ENCODE assay signal across 23 cellular contexts in the genomic region with DNA sequence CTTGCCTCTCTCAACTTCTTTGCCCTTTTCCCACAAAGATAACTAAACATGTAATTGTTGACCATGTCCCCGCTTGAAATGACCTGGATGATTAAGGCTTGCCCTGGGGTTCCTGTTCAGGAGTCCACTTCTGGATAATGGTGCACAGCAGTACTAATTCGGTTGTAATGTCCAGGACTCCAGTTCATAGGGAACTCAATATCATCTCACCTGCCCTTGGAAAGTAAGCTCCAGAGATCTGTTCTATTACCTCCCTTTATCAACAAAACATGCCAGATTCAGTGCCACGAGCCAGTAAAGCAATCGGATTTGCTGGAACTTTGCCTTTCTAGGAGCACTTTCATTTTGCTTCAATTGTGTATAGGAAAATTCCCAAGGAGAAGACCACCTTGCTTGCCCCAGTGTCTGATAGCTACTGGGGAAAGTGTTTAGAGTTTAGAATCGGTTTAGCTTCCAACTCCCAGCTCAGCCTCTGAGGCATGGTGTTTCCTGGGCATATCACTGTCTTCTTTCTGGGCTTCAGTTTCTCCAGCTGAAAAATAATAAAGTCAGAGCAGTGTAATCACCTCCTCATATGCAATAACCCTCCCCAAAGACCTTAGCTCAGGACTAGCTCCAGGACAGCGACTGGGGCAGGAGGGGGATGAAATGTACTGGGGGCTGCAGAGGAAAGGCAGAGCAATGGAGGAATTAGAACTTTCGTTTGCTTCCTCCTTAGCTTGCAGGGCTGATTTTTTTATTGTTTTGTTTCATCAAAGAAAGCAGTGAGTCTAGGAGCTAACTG.
"Had no signal": no experiment of that assay in that cellular context is flagged by ENCODE, and none has a peak within 500 bp of the region (broad histone marks: within the 10 kb centered on the region; RNA-seq: fewer than 3 reads in every experiment).

No MANE protein-coding gene starts in this region.

- H3K27me3 Mint-ChIP-seq: stimulated activated naive CD8-positive, alpha-beta T cell treated with anti-CD3 and anti-CD28 coated beads, Interleukin-15, amount 100 ng/mL, for 72 hours had no signal

- H3K9me3 Mint-ChIP-seq: stimulated activated naive B cell treated with anti-CD40 and anti-IgM and Interleukin-4, amounts not matched to agents 10 μg/mL and 1 μg/mL and 100 μg/mL, for 72 hours; stimulated activated naive CD8-positive, alpha-beta T cell treated with anti-CD3 and anti-CD28 coated beads, Interleukin-15, amount 100 ng/mL, for 72 hours had no signal

- H3K9me3 ChIP-seq: heart right ventricle, psoas muscle, testis, tibial nerve, upper lobe of right lung, vagina had no signal

- H3K27me3 ChIP-seq: testis, tibial nerve, upper lobe of right lung, vagina had no signal

- H3K4me1 ChIP-seq: heart right ventricle, psoas muscle, testis, tibial nerve, upper lobe of right lung, vagina had no signal

- H3K27ac Mint-ChIP-seq: immature natural killer cell; memory B cell; mesothelial cell of epicardium; natural killer cell; stimulated activated naive B cell treated with anti-CD40 and anti-IgM and Interleukin-4, amounts not matched to agents 10 μg/mL and 1 μg/mL and 100 μg/mL, for 72 hours; stimulated activated naive CD8-positive, alpha-beta T cell treated with anti-CD3 and anti-CD28 coated beads, Interleukin-15, amount 100 ng/mL, for 72 hours had no signal

- H3K36me3 ChIP-seq: heart right ventricle, tibial nerve, upper lobe of right lung, vagina had no signal

- H3K27ac ChIP-seq: coronary artery, heart right ventricle, psoas muscle, skin epidermis, testis, tibial nerve, upper lobe of right lung, vagina had no signal

- H3K4me3 ChIP-seq: coronary artery, heart right ventricle, psoas muscle, skin epidermis, testis, tibial nerve, upper lobe of right lung, vagina had no signal

- DNase-seq: effector CD4-positive, alpha-beta T cell; heart right ventricle; immature natural killer cell; kidney; left cardiac atrium; natural killer cell; occipital lobe; psoas muscle; retina; stimulated activated CD4-positive, alpha-beta T cell treated with anti-CD3 and anti-CD28 coated beads, Interleukin-2, amount 100 ng/mL, for 24 hours; stimulated activated CD4-positive, alpha-beta T cell treated with anti-CD3 and anti-CD28 coated beads, Interleukin-4, amount 100 ng/mL, for 4 hours; stimulated activated naive B cell treated with anti-CD40 and anti-IgM and Interleukin-4, amounts not matched to agents 10 μg/mL and 1 μg/mL and 100 μg/mL, for 72 hours; stimulated activated naive CD8-positive, alpha-beta T cell treated with anti-CD3 and anti-CD28 coated beads, Interleukin-15, amount 100 ng/mL, for 72 hours; testis; upper lobe of right lung had no signal

- ATAC-seq: heart right ventricle; left cardiac atrium; natural killer cell; psoas muscle; sciatic nerve; stimulated activated naive B cell treated with anti-CD40 and anti-IgM and Interleukin-4, amounts not matched to agents 10 μg/mL and 1 μg/mL and 100 μg/mL, for 72 hours; stimulated activated naive CD8-positive, alpha-beta T cell treated with anti-CD3 and anti-CD28 coated beads, Interleukin-15, amount 100 ng/mL, for 72 hours; upper lobe of right lung had no signal

- H3K36me3 Mint-ChIP-seq: immature natural killer cell; mesothelial cell of epicardium; natural killer cell; stimulated activated naive B cell treated with anti-CD40 and anti-IgM and Interleukin-4, amounts not matched to agents 10 μg/mL and 1 μg/mL and 100 μg/mL, for 72 hours had no signal

- H3K4me1 Mint-ChIP-seq: immature natural killer cell; mesothelial cell of epicardium; natural killer cell; neural crest cell; stimulated activated naive B cell treated with anti-CD40 and anti-IgM and Interleukin-4, amounts not matched to agents 10 μg/mL and 1 μg/mL and 100 μg/mL, for 72 hours; stimulated activated naive CD8-positive, alpha-beta T cell treated with anti-CD3 and anti-CD28 coated beads, Interleukin-15, amount 100 ng/mL, for 72 hours had no signal

- H3K4me3 Mint-ChIP-seq: immature natural killer cell; memory B cell; mesothelial cell of epicardium; natural killer cell; neural crest cell; stimulated activated naive B cell treated with anti-CD40 and anti-IgM and Interleukin-4, amounts not matched to agents 10 μg/mL and 1 μg/mL and 100 μg/mL, for 72 hours; stimulated activated naive CD8-positive, alpha-beta T cell treated with anti-CD3 and anti-CD28 coated beads, Interleukin-15, amount 100 ng/mL, for 72 hours had no signal
